In the genomic region with DNA sequence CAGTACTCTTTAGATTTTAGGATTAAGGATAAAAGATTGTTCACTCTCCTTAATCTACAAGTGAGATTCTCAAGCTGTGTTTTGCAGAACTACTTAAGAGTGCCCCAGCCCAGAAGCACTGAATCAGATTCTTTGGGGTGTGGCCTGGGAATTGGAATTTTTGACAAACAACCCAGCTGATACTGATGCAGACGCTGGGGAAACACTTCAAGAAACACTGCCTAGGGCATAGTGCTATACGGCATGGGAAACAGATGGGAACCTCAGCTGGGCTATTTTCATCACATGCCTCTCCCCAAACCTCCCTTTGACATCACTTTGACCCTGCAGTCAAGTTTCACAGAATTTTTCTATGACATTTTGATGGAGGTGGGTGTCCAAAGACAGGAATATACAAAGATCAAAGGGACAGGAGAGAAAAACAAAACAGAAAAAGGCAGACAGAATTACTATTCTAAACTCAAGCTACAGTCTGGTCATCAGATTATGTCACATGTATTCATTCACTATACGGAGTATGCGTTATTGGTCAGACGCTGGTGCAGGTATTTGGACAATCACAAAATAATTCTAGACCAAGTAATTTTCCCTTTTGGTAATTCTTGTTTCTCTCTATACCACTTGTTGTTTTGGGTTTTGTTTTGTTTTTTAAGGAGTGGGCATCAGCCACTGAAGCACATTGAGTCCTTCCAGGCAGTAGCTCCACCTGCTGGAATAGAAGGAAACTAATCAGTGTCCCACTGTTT, we compare ENCODE assay signal across 8 cellular contexts.
A peak's percentile ranks its signal among the peaks of the same experiment; 100 is the strongest.
DNase-seq lines count a peak whose midpoint lies in the region; ATAC-seq and TF ChIP-seq lines count a peak whose summit lies in the region.
"Not testable (repeated sequence)": the region's sequence is repeated elsewhere in the genome, so short reads cannot be mapped to it uniquely, and the experiment has no call there.

No MANE protein-coding gene starts in this region.

- not testable (repeated sequence) for H3K79me1 ChIP-seq in H9 (ENCODE audit: insufficient read depth, low read depth, low read length, poor library complexity, severe bottlenecking)

- H2BK20ac ChIP-seq in H9 (ENCODE audit: low read depth, low read length, poor library complexity, severe bottlenecking), result not testable (repeated sequence)

- WGBS in H9 (ENCODE audit: extremely low coverage, insufficient read length, low lambda C conversion rate), result no CpG with 5 or more reads among the region's 5 CpGs
- WGBS in adrenal gland, 4 donors, result 42 to 44% (median 43%) methylated on average over 5 of the region's 5 CpGs

- not testable (repeated sequence) for H3K27me3 Mint-ChIP-seq in H9 (ENCODE audit: low read depth); natural killer cell (ENCODE audit: low read depth in 2 of 2)

- not testable (repeated sequence) for H3K18ac ChIP-seq in H9 (ENCODE audit: insufficient read length, low read depth, low read length)

- not testable (repeated sequence) for H3K27me3 ChIP-seq in H9 (ENCODE audit: insufficient read depth, low read length); RWPE2 (ENCODE audit: insufficient read depth, poor library complexity, severe bottlenecking); adrenal gland; vagina

- H2AFZ ChIP-seq in H9 (ENCODE audit: low read length), result not testable (repeated sequence)

- H3K4ac ChIP-seq in H9 (ENCODE audit: low read depth, low read length), result not testable (repeated sequence)

- H3K23ac ChIP-seq in H9 (ENCODE audit: insufficient read length, low read depth, low read length), result not testable (repeated sequence)

- peak; percentile 18 for DNase-seq in GF-D8 (lab: John Stamatoyannopoulos, UW)
- not testable (repeated sequence) for DNase-seq in H9; RWPE2 (ENCODE audit: low spot score); natural killer cell; vagina (ENCODE audit: extremely low spot score in 2 of 2)
- peak; percentile 32 for DNase-seq in LHCN-M2 (ENCODE audit: low read depth)
- peak in 3 of 7 donors; percentile 26 to 28 (median 27) for DNase-seq in adrenal gland
- peak; percentile 56 for DNase-seq in foreskin melanocyte

- H4K8ac ChIP-seq in H9 (replicated peaks; ENCODE audit: insufficient read length, low read depth, low read length), result not testable (repeated sequence)

- H4K20me1 ChIP-seq in H9 (ENCODE audit: control insufficient read depth, insufficient read depth, insufficient read length), result not testable (repeated sequence)

- H3K9ac ChIP-seq in H9 (ENCODE audit: extremely low read depth, insufficient read length, low read length), result not testable (repeated sequence)

- not testable (repeated sequence) for H3K79me2 ChIP-seq in H9 (ENCODE audit: insufficient read depth, low read length)

- not testable (repeated sequence) for H3K27ac Mint-ChIP-seq in H9
- peak overlapping the region in 1 of 2 donors; percentile 30 for H3K27ac Mint-ChIP-seq in natural killer cell

- not testable (repeated sequence) for H2BK15ac ChIP-seq in H9 (ENCODE audit: low read depth, low read length)

- not testable (repeated sequence) for H3K27ac ChIP-seq in H9 (ENCODE audit: insufficient read length, low read depth, low read length); RWPE2 (ENCODE audit: poor library complexity, severe bottlenecking); adrenal gland; vagina

- intact Hi-C loops in adrenal gland (cut with DNase I), result loop anchor here (5.0 to 10.0 kb wide), 4 partner anchors 67 to 237 kb away; no protein-coding TSS in a partner anchor
- intact Hi-C loops in natural killer cell (cut with micrococcal nuclease), result loop anchor here (1.0 to 2.0 kb wide), 2 partner anchors 144 to 239 kb away; no protein-coding TSS in a partner anchor
- intact Hi-C loops in vagina (cut with DNase I), result loop anchor here (5.0 kb wide), 1 partner anchor 242 kb away; no protein-coding TSS in a partner anchor

- TF ChIP-seq CTCF in H9 (conservative IDR thresholded peaks at IDR 0.05) (peak; percentile 83), RWPE2 (IDR thresholded peaks at IDR 0.05; ENCODE audit: poor library complexity, severe bottlenecking) (peak; percentile 89), adrenal gland (IDR thresholded peaks at IDR 0.05) (peak; percentile 67 to 82 (median 78)), natural killer cell (IDR thresholded peaks at IDR 0.05) (peak; percentile 79), vagina (IDR thresholded peaks at IDR 0.05) (peak; percentile 61 to 80 (median 66))

- H2BK12ac ChIP-seq in H9 (ENCODE audit: insufficient read length, low read depth, low read length), result not testable (repeated sequence)

- H3K36me3 Mint-ChIP-seq in H9 (ENCODE audit: insufficient read depth in 1 of 3, low read depth in 3 of 3); natural killer cell: not testable (repeated sequence)

- H2AK5ac ChIP-seq in H9 (ENCODE audit: insufficient read length, low read length), result not testable (repeated sequence)

- ATAC-seq in RWPE2 (ENCODE audit: low read depth), result peak; percentile 86
- peak; percentile 79 to 88 (median 86) for ATAC-seq in natural killer cell

- H3K9me3 Mint-ChIP-seq in H9, natural killer cell: not testable (repeated sequence)

- not testable (repeated sequence) for H3K4me2 ChIP-seq in H9 (ENCODE audit: insufficient read depth, insufficient read length, low read length)

- H3K4me1 ChIP-seq in H9 (ENCODE audit: insufficient read depth, low read length); RWPE2 (ENCODE audit: insufficient read depth, poor library complexity, severe bottlenecking); adrenal gland (replicated peaks in 1 of 2); vagina: not testable (repeated sequence)

- H3K23me2 ChIP-seq in H9 (ENCODE audit: insufficient read length, low read depth, low read length, poor library complexity, severe bottlenecking), result not testable (repeated sequence)

- not testable (repeated sequence) for H3K4me1 Mint-ChIP-seq in H9
- peaks cover 24 to 27% of the 10 kb centered on the region in 2 donors for H3K4me1 Mint-ChIP-seq in natural killer cell

- H2BK120ac ChIP-seq in H9 (ENCODE audit: low read depth, low read length, poor library complexity, severe bottlenecking), result not testable (repeated sequence)

- H3K4me3 Mint-ChIP-seq in H9, natural killer cell: not testable (repeated sequence)

- H4K91ac ChIP-seq in H9 (ENCODE audit: insufficient read length, low read depth, low read length), result not testable (repeated sequence)

- H3K9me3 ChIP-seq in H9 (ENCODE audit: control insufficient read depth, low read depth, low read length); RWPE2 (ENCODE audit: severe bottlenecking); adrenal gland (replicated peaks in 1 of 3); vagina: not testable (repeated sequence)

- H3K36me3 ChIP-seq in RWPE2 (ENCODE audit: low read depth); adrenal gland (replicated peaks in 1 of 2); vagina: not testable (repeated sequence)

- not testable (repeated sequence) for H3K56ac ChIP-seq in H9 (ENCODE audit: insufficient read length, low read depth, low read length)

- H3K14ac ChIP-seq in H9 (ENCODE audit: insufficient read depth, low read length), result not testable (repeated sequence)

- H3T11ph ChIP-seq in H9 (ENCODE audit: low read length), result not testable (repeated sequence)

- H2BK5ac ChIP-seq in H9 (ENCODE audit: insufficient read length, low read length), result not testable (repeated sequence)

- not testable (repeated sequence) for H3K4me3 ChIP-seq in RWPE2 (ENCODE audit: severe bottlenecking); adrenal gland
- peak overlapping the region in 1 of 2 donors; percentile 4 for H3K4me3 ChIP-seq in vagina

- TF ChIP-seq POLR2A in adrenal gland (IDR thresholded peaks at IDR 0.05); vagina (IDR thresholded peaks at IDR 0.05): not testable (repeated sequence)

- H4K5ac ChIP-seq in H9 (ENCODE audit: insufficient read length, low read depth, low read length), result not testable (repeated sequence)
